ENCODE assay signal across 18 cellular contexts in genomic region chr17:72266099-72266852, GRCh38.
DNase-seq lines count a peak whose midpoint lies in the region; ATAC-seq and TF ChIP-seq lines count a peak whose summit lies in the region.
"Had no signal": no experiment of that assay in that cellular context is flagged by ENCODE, and none has a peak within 500 bp of the region (broad histone marks: within the 10 kb centered on the region; RNA-seq: fewer than 3 reads in every experiment).

No MANE protein-coding gene starts in this region.

- H3K9me3 Mint-ChIP-seq in activated CD8-positive, alpha-beta T cell treated with anti-CD3 and anti-CD28 coated beads, Interleukin-2, amount 10 ng/mL, durations not matched to agents 7 days and 5 days (ENCODE audit: insufficient read depth), result no peaks in the 10 kb centered on the region
- H3K9me3 Mint-ChIP-seq: activated T-cell treated with anti-CD3 and anti-CD28 coated beads, Interleukin-2, amount 50 U/mL, for 4 hours had no signal

- TF ChIP-seq CTCF in hepatocyte (IDR thresholded peaks at IDR 0.05; ENCODE audit: poor library complexity), result no peak

- H3K4me2 ChIP-seq in hepatocyte, result peak overlapping the region; percentile 55
- H3K4me2 ChIP-seq: PC-9 had no signal

- H3K27me3 ChIP-seq in hepatocyte, result no peaks in the 10 kb centered on the region
- no peaks in the 10 kb centered on the region for H3K27me3 ChIP-seq in H7 (ENCODE audit: control insufficient read depth, insufficient read depth, low read length)
- H3K27me3 ChIP-seq: right atrium auricular region, vagina had no signal

- CTCF ChIA-PET in activated CD8-positive, alpha-beta T cell treated with anti-CD3 and anti-CD28 coated beads, Interleukin-2, amount 10 ng/mL, durations not matched to agents 7 days and 5 days (lab: Charles Lee), result no interaction called here

- no peaks in the 10 kb centered on the region for H3K36me3 ChIP-seq in hepatocyte (replicated peaks; ENCODE audit: insufficient read depth, low read depth)
- no peaks in the 10 kb centered on the region for H3K36me3 ChIP-seq in H7 (replicated peaks; ENCODE audit: control insufficient read depth, insufficient read depth, low read length)
- H3K36me3 ChIP-seq: esophagus muscularis mucosa, right atrium auricular region, vagina had no signal

- no peaks in the 10 kb centered on the region for H3K79me2 ChIP-seq in hepatocyte

- no peak overlapping the region for H2AFZ ChIP-seq in hepatocyte
- H2AFZ ChIP-seq: PC-9 had no signal

- H3K27ac ChIP-seq in hepatocyte, result peak overlapping the region; percentile 0
- H3K27ac ChIP-seq: esophagus muscularis mucosa, PC-9, right atrium auricular region, SK-N-MC, vagina had no signal

- peak; percentile 77 for DNase-seq in COR-L47 (lab: John Stamatoyannopoulos, UW)
- DNase-seq in NCI-H1105 treated with DMSO at 0.1 percent for 48 hours (lab: John Stamatoyannopoulos, UW), result peak; percentile 90
- peak; percentile 32 for DNase-seq in NCI-H2227 treated with DMSO at 0.1 percent for 48 hours (lab: John Stamatoyannopoulos, UW)
- DNase-seq in hepatocyte (ENCODE audit: low spot score), result no peak
- no peak for DNase-seq in NCI-H1048 (lab: John Stamatoyannopoulos, UW)
- no peak for DNase-seq in iPS-NIHi7 (ENCODE audit: extremely low spot score)
- no peak for DNase-seq in H7
- DNase-seq in activated CD8-positive, alpha-beta T cell treated with anti-CD3 and anti-CD28 coated beads, Interleukin-2, amount 10 ng/mL, durations not matched to agents 7 days and 5 days, result no peak
- DNase-seq: activated T-cell treated with anti-CD3 and anti-CD28 coated beads, Interleukin-2, amount 50 U/mL, for 4 hours; H9; mesendoderm; NCI-H524 treated with DMSO at 0.1 percent for 48 hours; PC-9 had no signal

- H3K27me3 Mint-ChIP-seq in activated CD8-positive, alpha-beta T cell treated with anti-CD3 and anti-CD28 coated beads, Interleukin-2, amount 10 ng/mL, durations not matched to agents 7 days and 5 days (ENCODE audit: low read depth), result peaks cover 2% of the 10 kb centered on the region

- H3K9me3 ChIP-seq in hepatocyte (ENCODE audit: low read depth), result no peaks in the 10 kb centered on the region
- H3K9me3 ChIP-seq: esophagus muscularis mucosa, right atrium auricular region, vagina had no signal

- POLR2A ChIA-PET in activated CD8-positive, alpha-beta T cell treated with anti-CD3 and anti-CD28 coated beads, Interleukin-2, amount 10 ng/mL, durations not matched to agents 7 days and 5 days (lab: Charles Lee), result no interaction called here

- peaks cover 7% of the 10 kb centered on the region for H3K4me1 ChIP-seq in hepatocyte (ENCODE audit: insufficient read depth)
- H3K4me1 ChIP-seq: esophagus muscularis mucosa, right atrium auricular region, vagina had no signal

- H4K20me1 ChIP-seq in hepatocyte (ENCODE audit: insufficient read depth, poor library complexity, severe bottlenecking), result no peaks in the 10 kb centered on the region

- H3K36me3 Mint-ChIP-seq in activated CD8-positive, alpha-beta T cell treated with anti-CD3 and anti-CD28 coated beads, Interleukin-2, amount 10 ng/mL, durations not matched to agents 7 days and 5 days (ENCODE audit: low read depth), result no peaks in the 10 kb centered on the region

- ATAC-seq in activated CD8-positive, alpha-beta T cell treated with anti-CD3 and anti-CD28 coated beads, Interleukin-2, amount 10 ng/mL, durations not matched to agents 7 days and 5 days, result no peak
- ATAC-seq: activated naive CD4-positive, alpha-beta T cell treated with anti-CD3 and anti-CD28 coated beads, Interleukin-2, amount 50 U/mL, for 72 hours; activated T-cell treated with anti-CD3 and anti-CD28 coated beads, Interleukin-2, amount 50 U/mL, for 4 hours had no signal

- no peaks in the 10 kb centered on the region for H3K9me2 ChIP-seq in hepatocyte (replicated peaks; ENCODE audit: insufficient read depth)

- no peak overlapping the region for H3K4me3 Mint-ChIP-seq in activated CD8-positive, alpha-beta T cell treated with anti-CD3 and anti-CD28 coated beads, Interleukin-2, amount 10 ng/mL, durations not matched to agents 7 days and 5 days
- H3K4me3 Mint-ChIP-seq: activated T-cell treated with anti-CD3 and anti-CD28 coated beads, Interleukin-2, amount 50 U/mL, for 4 hours; H9 had no signal

- H3K4me1 Mint-ChIP-seq in activated CD8-positive, alpha-beta T cell treated with anti-CD3 and anti-CD28 coated beads, Interleukin-2, amount 10 ng/mL, durations not matched to agents 7 days and 5 days (ENCODE audit: low read depth), result no peaks in the 10 kb centered on the region

- 23% methylated on average over 14 of the region's 14 CpGs for WGBS in hepatocyte (ENCODE audit: low lambda C conversion rate, missing lambda C conversion rate)

- no peak overlapping the region for H3K4me3 ChIP-seq in hepatocyte
- no peak overlapping the region for H3K4me3 ChIP-seq in H7 (ENCODE audit: insufficient read depth, low read depth, low read length)
- H3K4me3 ChIP-seq: esophagus muscularis mucosa, PC-9, right atrium auricular region, SK-N-MC, vagina had no signal

- H3K27ac Mint-ChIP-seq in activated CD8-positive, alpha-beta T cell treated with anti-CD3 and anti-CD28 coated beads, Interleukin-2, amount 10 ng/mL, durations not matched to agents 7 days and 5 days, result no peak overlapping the region
- H3K27ac Mint-ChIP-seq: H9 had no signal

Comparison
In these comparisons a context has a peak if more than half of its experiments do, and no peak if none do; other contexts are left out.
1. DNase-seq: peak in COR-L47 (single experiment), NCI-H1105 treated with DMSO at 0.1 percent for 48 hours (single experiment) and NCI-H2227 treated with DMSO at 0.1 percent for 48 hours (single experiment); none in hepatocyte (single experiment), NCI-H1048 (single experiment), iPS-NIHi7 (single experiment), H7 (single experiment) and activated CD8-positive, alpha-beta T cell treated with anti-CD3 and anti-CD28 coated beads, Interleukin-2, amount 10 ng/mL, durations not matched to agents 7 days and 5 days (single experiment).